Comparison of ENCODE assay signal across 11 cellular contexts in the genomic region with DNA sequence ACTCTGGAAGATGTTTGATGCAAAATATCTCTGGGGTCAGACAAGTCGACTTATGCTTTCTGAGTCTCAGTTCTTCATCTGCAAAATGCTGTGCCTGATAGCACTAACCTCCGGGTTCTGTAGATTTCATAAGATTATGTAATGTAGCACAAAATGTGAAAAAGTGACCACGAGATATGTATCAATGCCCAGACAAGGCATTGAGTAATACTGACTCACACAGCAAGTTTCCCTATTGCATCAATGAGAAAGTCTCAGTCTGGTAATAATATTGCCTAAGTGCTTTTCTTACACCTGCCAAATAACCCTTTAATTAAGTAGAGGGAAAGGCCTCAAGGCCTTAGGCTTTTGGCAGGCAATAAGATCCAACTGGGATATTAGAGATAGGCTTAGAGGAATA. TPM values are rescaled to one million over a fixed set of nuclear protein-coding genes. Genes with fewer than 3 reads are reported as not detected.
A peak's percentile ranks its signal among the peaks of the same experiment; 100 is the strongest.
DNase-seq lines count a peak whose midpoint lies in the region; ATAC-seq and TF ChIP-seq lines count a peak whose summit lies in the region.
"Had no signal": no experiment of that assay in that cellular context is flagged by ENCODE, and none has a peak within 500 bp of the region (broad histone marks: within the 10 kb centered on the region; RNA-seq: fewer than 3 reads in every experiment).

No MANE protein-coding gene starts in this region.

- POLR2A ChIA-PET in RWPE1 (lab: Yijun Ruan, JAX; ENCODE audit: low non-redundant PET) (no interaction called here), GM10248 (lab: Yijun Ruan, JAX) (no interaction called here)

- TF ChIP-seq CTCF in RWPE1 (conservative IDR thresholded peaks at IDR 0.05; ENCODE audit: low read depth), result no peak
- TF ChIP-seq CTCF in fibroblast of villous mesenchyme (IDR thresholded peaks at IDR 0.05; ENCODE audit: insufficient read depth, low read depth, low read length), result no peak
- TF ChIP-seq CTCF in GM10248 (IDR thresholded peaks at IDR 0.05; ENCODE audit: control extremely low read depth, extremely low read depth, low read depth, missing control alignments), result no peak

- no peak overlapping the region for H3K27ac ChIP-seq in RWPE1
- H3K27ac ChIP-seq: dorsolateral prefrontal cortex, uterus, VCaP had no signal

- no peak overlapping the region for H3K4me3 ChIP-seq in fibroblast of villous mesenchyme (ENCODE audit: low read depth, low read length)
- H3K4me3 ChIP-seq: dorsolateral prefrontal cortex, uterus had no signal

- ATAC-seq in HG03103 (IDR thresholded peaks at IDR 0.05; ENCODE audit: low read depth, unreplicated experiment), result peak; percentile 58

- DNase-seq in RWPE1 (ENCODE audit: low spot score) (peak; percentile 77), fibroblast of villous mesenchyme (ENCODE audit: low read depth) (peak; percentile 55), stromal cell of bone marrow (ENCODE audit: low read depth) (peak; percentile 71), GM10248 (ENCODE audit: extremely low spot score) (no peak), NCI-H82 (lab: John Stamatoyannopoulos, UW) (no peak), NCI-H446 (lab: John Stamatoyannopoulos, UW) (no peak)
- DNase-seq: DMS79 treated with DMSO at 0.1 percent for 48 hours, dorsolateral prefrontal cortex, uterus had no signal

- CTCF ChIA-PET in RWPE1 (lab: Yijun Ruan, JAX) (no interaction called here), GM10248 (lab: Yijun Ruan, JAX) (no interaction called here)

RNA-seq across cellular contexts. Expression of a gene that starts 41.4 kb away (rescaled TPM):
- 448 and 634 TPM in 2 replicates for total RNA-seq in fibroblast of villous mesenchyme

Comparison
In these comparisons a context has a peak if more than half of its experiments do, and no peak if none do; other contexts are left out.
1. DNase-seq: peak in RWPE1 (single experiment), fibroblast of villous mesenchyme (single experiment) and stromal cell of bone marrow (single experiment); none in GM10248 (single experiment), NCI-H82 (single experiment) and NCI-H446 (0 of 2).